15 cellular contexts compared by ENCODE assay signal in the genomic region with DNA sequence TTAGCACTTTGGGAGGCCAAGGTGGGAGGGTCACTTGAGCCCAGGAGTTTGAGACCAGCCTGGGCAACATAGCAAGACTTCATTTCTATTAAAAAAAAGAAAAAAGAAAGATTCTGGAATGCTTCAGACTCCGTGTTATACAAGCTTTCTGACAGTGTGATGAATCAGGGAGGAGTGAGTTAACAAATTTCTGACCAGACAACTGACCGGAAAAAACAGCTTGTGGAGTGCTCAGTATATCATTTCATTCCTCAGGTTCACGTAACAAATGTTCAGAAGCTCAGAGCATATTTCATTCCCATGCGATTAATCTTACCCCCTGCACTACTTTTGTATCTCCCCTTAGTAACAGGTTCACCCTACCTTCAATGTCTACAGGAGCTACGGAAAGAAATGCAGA.
"Had no signal": no experiment of that assay in that cellular context is flagged by ENCODE, and none has a peak within 500 bp of the region (broad histone marks: within the 10 kb centered on the region; RNA-seq: fewer than 3 reads in every experiment).

No MANE protein-coding gene starts in this region.

- H3K36me3 ChIP-seq: esophagus squamous epithelium, thoracic aorta had no signal

- H3K4me2 ChIP-seq: hepatocyte had no signal

- H3K79me2 ChIP-seq: hepatocyte had no signal

- H2AFZ ChIP-seq: hepatocyte had no signal

- H3K9me3 ChIP-seq: esophagus squamous epithelium, thoracic aorta had no signal

- H3K27ac ChIP-seq: esophagus squamous epithelium, foreskin keratinocyte, hepatocyte, thoracic aorta had no signal

- DNase-seq: effector memory CD8-positive, alpha-beta T cell; esophagus squamous epithelium; foreskin keratinocyte; head of caudate nucleus; kidney glomerular epithelial cell; naive thymus-derived CD4-positive, alpha-beta T cell; nephron progenitor cell; right cardiac atrium; stimulated activated CD4-positive, alpha-beta T cell treated with anti-CD3 and anti-CD28 coated beads, Interleukin-2, amount 100 ng/mL, for 24 hours; stimulated activated CD4-positive, alpha-beta T cell treated with anti-CD3 and anti-CD28 coated beads, Interleukin-4, amount 100 ng/mL, for 4 hours; stimulated activated naive B cell treated with anti-CD40 and anti-IgM and Interleukin-4, amounts not matched to agents 10 μg/mL and 1 μg/mL and 100 μg/mL, for 72 hours; stimulated activated naive CD8-positive, alpha-beta T cell treated with anti-CD3 and anti-CD28 coated beads, Interleukin-15, amount 100 ng/mL, for 72 hours; trophoblast cell had no signal

- H3K27me3 ChIP-seq: hepatocyte had no signal

- H3K4me3 ChIP-seq: esophagus squamous epithelium, hepatocyte, thoracic aorta had no signal

- H3K4me1 ChIP-seq: esophagus squamous epithelium, foreskin keratinocyte had no signal

- ATAC-seq: effector memory CD8-positive, alpha-beta T cell; foreskin keratinocyte; naive thymus-derived CD4-positive, alpha-beta T cell; right cardiac atrium; stimulated activated naive B cell treated with anti-CD40 and anti-IgM and Interleukin-4, amounts not matched to agents 10 μg/mL and 1 μg/mL and 100 μg/mL, for 72 hours; stimulated activated naive CD8-positive, alpha-beta T cell treated with anti-CD3 and anti-CD28 coated beads, Interleukin-15, amount 100 ng/mL, for 72 hours had no signal
